Comparison of ENCODE assay signal across 27 cellular contexts in the genomic region with DNA sequence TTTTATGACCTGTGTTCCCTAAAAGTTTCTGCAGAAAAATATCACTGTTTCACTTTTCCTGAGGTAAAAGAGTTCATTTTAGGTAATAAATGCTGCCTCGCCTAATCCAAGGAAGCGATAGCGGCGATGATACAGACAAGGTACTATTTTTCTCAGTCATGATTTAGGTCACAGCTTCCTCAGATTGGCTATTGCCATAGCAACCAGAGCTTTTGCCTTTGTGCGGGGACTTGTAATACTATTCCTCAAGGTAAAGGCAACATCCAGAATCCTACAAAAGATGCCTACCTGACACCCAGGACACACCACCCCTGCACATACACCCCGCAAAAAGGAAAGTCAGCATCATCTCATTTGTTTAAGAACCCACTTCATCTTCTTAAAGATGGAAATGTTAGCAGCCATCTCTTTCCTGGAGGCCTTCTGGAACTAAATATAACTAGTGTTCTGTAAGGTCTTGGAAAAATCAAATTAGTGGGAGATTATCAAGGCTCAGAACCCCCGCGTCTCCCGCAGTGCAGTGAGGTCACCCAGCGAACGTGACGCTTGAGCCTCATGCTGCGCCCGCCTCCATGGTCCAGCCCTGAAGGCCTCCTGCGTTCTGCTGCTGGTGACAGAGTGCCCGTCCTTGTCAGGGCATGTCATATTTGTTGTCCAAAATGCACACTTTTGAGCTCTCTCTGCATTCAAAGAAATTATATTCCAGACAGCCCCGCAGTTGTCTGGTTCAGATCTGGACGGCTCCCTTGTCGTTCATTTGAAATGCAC.
"Had no signal": no experiment of that assay in that cellular context is flagged by ENCODE, and none has a peak within 500 bp of the region (broad histone marks: within the 10 kb centered on the region; RNA-seq: fewer than 3 reads in every experiment).

No MANE protein-coding gene starts in this region.

- H3K27ac Mint-ChIP-seq: activated CD4-positive, alpha-beta memory T cell treated with anti-CD3 and anti-CD28 coated beads, Interleukin-2, amount 10 ng/mL, durations not matched to agents 7 days and 5 days; activated CD4-positive, alpha-beta T cell treated with anti-CD3 and anti-CD28 coated beads for 36 hours; activated CD4-positive, alpha-beta T cell treated with anti-CD3 and anti-CD28 coated beads, Interleukin-2, amount 10 ng/mL, durations not matched to agents 24 days and 14 days; activated naive CD8-positive, alpha-beta T cell; activated T-cell treated with anti-CD3 and anti-CD28 coated beads, Interleukin-2, amount 50 U/mL, for 24 hours; activated T-cell treated with anti-CD3 and anti-CD28 coated beads, Interleukin-2, amount 50 U/mL, for 72 hours; dendritic cell treated with granulocyte-macrophage colony-stimulating factor and Interleukin-4, amounts not matched to agents 40 ng/mL and 50 ng/mL, for 4 days had no signal

- ATAC-seq: activated CD4-positive, alpha-beta T cell treated with anti-CD3 and anti-CD28 coated beads for 36 hours; activated T-cell treated with anti-CD3 and anti-CD28 coated beads, Interleukin-2, amount 50 U/mL, for 72 hours; gastroesophageal sphincter had no signal

- H3K27me3 ChIP-seq: brain microvascular endothelial cell, esophagus squamous epithelium, gastroesophageal sphincter had no signal

- H3K36me3 ChIP-seq: brain microvascular endothelial cell, esophagus squamous epithelium, gastroesophageal sphincter had no signal

- H3K27ac ChIP-seq: brain microvascular endothelial cell, coronary artery, dorsolateral prefrontal cortex, esophagus squamous epithelium, gastroesophageal sphincter had no signal

- H3K4me1 ChIP-seq: esophagus squamous epithelium, gastroesophageal sphincter had no signal

- H3K9me3 Mint-ChIP-seq: activated CD4-positive, alpha-beta T cell treated with anti-CD3 and anti-CD28 coated beads, Interleukin-2, amount 10 ng/mL, durations not matched to agents 24 days and 14 days; activated T-cell treated with anti-CD3 and anti-CD28 coated beads, Interleukin-2, amount 50 U/mL, for 24 hours; dendritic cell treated with granulocyte-macrophage colony-stimulating factor and Interleukin-4, amounts not matched to agents 40 ng/mL and 50 ng/mL, for 4 days had no signal

- H3K4me1 Mint-ChIP-seq: activated CD4-positive, alpha-beta memory T cell treated with anti-CD3 and anti-CD28 coated beads, Interleukin-2, amount 10 ng/mL, durations not matched to agents 7 days and 5 days; activated CD4-positive, alpha-beta T cell treated with anti-CD3 and anti-CD28 coated beads for 36 hours; activated CD4-positive, alpha-beta T cell treated with anti-CD3 and anti-CD28 coated beads, Interleukin-2, amount 10 ng/mL, durations not matched to agents 24 days and 14 days; central memory CD8-positive, alpha-beta T cell had no signal

- H3K27me3 Mint-ChIP-seq: activated T-cell treated with anti-CD3 and anti-CD28 coated beads, Interleukin-2, amount 50 U/mL, for 24 hours; central memory CD8-positive, alpha-beta T cell had no signal

- H3K4me3 Mint-ChIP-seq: activated CD4-positive, alpha-beta memory T cell treated with anti-CD3 and anti-CD28 coated beads, Interleukin-2, amount 10 ng/mL, durations not matched to agents 7 days and 5 days; activated CD4-positive, alpha-beta T cell treated with anti-CD3 and anti-CD28 coated beads for 36 hours; activated CD4-positive, alpha-beta T cell treated with anti-CD3 and anti-CD28 coated beads, Interleukin-2, amount 10 ng/mL, durations not matched to agents 24 days and 14 days; activated naive CD8-positive, alpha-beta T cell; activated T-cell treated with anti-CD3 and anti-CD28 coated beads, Interleukin-2, amount 50 U/mL, for 24 hours; activated T-cell treated with anti-CD3 and anti-CD28 coated beads, Interleukin-2, amount 50 U/mL, for 72 hours; central memory CD8-positive, alpha-beta T cell; dendritic cell treated with granulocyte-macrophage colony-stimulating factor and Interleukin-4, amounts not matched to agents 40 ng/mL and 50 ng/mL, for 4 days had no signal

- H3K4me3 ChIP-seq: coronary artery, dorsolateral prefrontal cortex, esophagus squamous epithelium, gastroesophageal sphincter had no signal

- H3K36me3 Mint-ChIP-seq: activated naive CD8-positive, alpha-beta T cell had no signal

- H3K9me3 ChIP-seq: esophagus squamous epithelium had no signal

- DNase-seq: activated CD4-positive, alpha-beta memory T cell treated with anti-CD3 and anti-CD28 coated beads, Interleukin-2, amount 10 ng/mL, durations not matched to agents 7 days and 5 days; activated CD4-positive, alpha-beta T cell treated with anti-CD3 and anti-CD28 coated beads for 36 hours; activated CD4-positive, alpha-beta T cell treated with anti-CD3 and anti-CD28 coated beads, Interleukin-2, amount 10 ng/mL, durations not matched to agents 24 days and 14 days; activated CD4-positive, alpha-beta T cell treated with anti-CD3 and anti-CD28 coated beads, Interleukin-2, amount 50 U/mL, for 4 hours; activated CD4-positive, CD25-positive, alpha-beta regulatory T cell; activated CD4-positive, CD25-positive, alpha-beta regulatory T cell treated with anti-CD3 and anti-CD28 coated beads, Interleukin-2, amount 50 U/mL, for 72 hours; activated CD8-positive, alpha-beta memory T cell treated with anti-CD3 and anti-CD28 coated beads, Interleukin-2, amount 50 U/mL, for 48 hours; activated gamma-delta T cell treated with Interleukin-2 at 50 U/mL for 16 hours; activated naive CD4-positive, alpha-beta T cell treated with anti-CD3 and anti-CD28 coated beads, Interleukin-2, amount 50 U/mL, for 16 hours; activated naive CD4-positive, alpha-beta T cell treated with Interleukin-2 at 50 U/mL for 16 hours; activated T-cell treated with anti-CD3 and anti-CD28 coated beads for 4 hours; activated T-cell treated with anti-CD3 and anti-CD28 coated beads, Interleukin-2, amount 50 U/mL, for 24 hours; activated T-cell treated with anti-CD3 and anti-CD28 coated beads, Interleukin-2, amount 50 U/mL, for 72 hours; amniotic stem cell; anterior cingulate cortex; brain microvascular endothelial cell; dorsolateral prefrontal cortex; effector memory CD4-positive, alpha-beta T cell; erythroblast; esophagus squamous epithelium; foreskin melanocyte; T-helper 2 cell had no signal
